ENCODE assay signal across 11 cellular contexts in genomic region chr2:9230051-9230802, GRCh38. TPM values are rescaled to one million over a fixed set of nuclear protein-coding genes. Genes with fewer than 3 reads are reported as not detected.
DNase-seq lines count a peak whose midpoint lies in the region; ATAC-seq and TF ChIP-seq lines count a peak whose summit lies in the region.
"Had no signal": no experiment of that assay in that cellular context is flagged by ENCODE, and none has a peak within 500 bp of the region (broad histone marks: within the 10 kb centered on the region; RNA-seq: fewer than 3 reads in every experiment).

No MANE protein-coding gene starts in this region.

- H3K79me1 ChIP-seq in mesendoderm (ENCODE audit: low read length), result peaks cover 9% of the 10 kb centered on the region

- H3K9ac ChIP-seq in PC-3 (ENCODE audit: low read length), result no peak overlapping the region
- H3K9ac ChIP-seq in mesendoderm (ENCODE audit: low read length), result no peak overlapping the region
- H3K9ac ChIP-seq: parathyroid adenoma had no signal

- H3K4me1 ChIP-seq in PC-3 (ENCODE audit: insufficient read depth, low read length) (peaks cover 67% of the 10 kb centered on the region), esophagus muscularis mucosa (peaks cover 86 to 98% (median 94%) of the 10 kb centered on the region in 4 donors), mesendoderm (ENCODE audit: control insufficient read depth, low read depth, low read length) (peaks cover 16% of the 10 kb centered on the region)

- H2BK15ac ChIP-seq in mesendoderm (replicated peaks; ENCODE audit: low read depth), result no peak overlapping the region

- no peak overlapping the region for H3K4ac ChIP-seq in mesendoderm (ENCODE audit: low read depth, low read length)

- TF ChIP-seq CTCF in AG04450 (IDR thresholded peaks at IDR 0.05; ENCODE audit: low read depth, low read length) (peak; percentile 36), PC-3 (conservative IDR thresholded peaks at IDR 0.05; ENCODE audit: low read depth, low read length) (no peak), esophagus muscularis mucosa (IDR thresholded peaks at IDR 0.05) (no peak), nephron progenitor cell (IDR thresholded peaks at IDR 0.05) (no peak)

- peaks cover 97% of the 10 kb centered on the region for H3K4me1 Mint-ChIP-seq in nephron progenitor cell

- H4K8ac ChIP-seq in mesendoderm (ENCODE audit: low read depth, low read length), result no peak overlapping the region

- CTCF ChIA-PET in AG04450 (lab: Charles Lee) (no interaction called here), PC-3 (lab: Charles Lee) (no interaction called here)

- ATAC-seq in PC-3, result no peak

- no peak for TF ChIP-seq EP300 in esophagus muscularis mucosa (IDR thresholded peaks at IDR 0.05)

- no peak overlapping the region for H2BK5ac ChIP-seq in mesendoderm (ENCODE audit: low read length)

- H3K27me3 Mint-ChIP-seq in nephron progenitor cell (ENCODE audit: low read depth, poor library complexity), result no peaks in the 10 kb centered on the region

- peak overlapping the region; percentile 26 for H3K4me3 Mint-ChIP-seq in nephron progenitor cell

- H3K4me2 ChIP-seq in PC-3 (ENCODE audit: low read length) (0 out of 2 replicates have a peak overlapping the region, but pooled peaks have one; percentile 2), mesendoderm (ENCODE audit: low read length) (no peak overlapping the region)

- H3K4me3 ChIP-seq in AG04450 (ENCODE audit: low read depth, low read length) (no peak overlapping the region), PC-3 (ENCODE audit: low read length) (no peak overlapping the region), esophagus muscularis mucosa (no peak overlapping the region), mesendoderm (ENCODE audit: low read length) (no peak overlapping the region)

- H3K9me3 Mint-ChIP-seq in nephron progenitor cell, result no peaks in the 10 kb centered on the region

- H3K79me2 ChIP-seq in PC-3 (ENCODE audit: low read length), result peaks cover 92% of the 10 kb centered on the region
- peaks cover 4% of the 10 kb centered on the region for H3K79me2 ChIP-seq in mesendoderm (ENCODE audit: control insufficient read depth, insufficient read depth, low read length)

- H3K27me3 ChIP-seq in AG04450 (ENCODE audit: control insufficient read depth, insufficient read depth, low read length) (no peaks in the 10 kb centered on the region), PC-3 (ENCODE audit: low read length) (no peaks in the 10 kb centered on the region), esophagus muscularis mucosa (no peaks in the 10 kb centered on the region), mesendoderm (ENCODE audit: insufficient read depth, low read length, poor library complexity) (no peaks in the 10 kb centered on the region)

- H3K9me3 ChIP-seq in AG04450 (ENCODE audit: control insufficient read depth, insufficient read depth, low read length), result no peaks in the 10 kb centered on the region
- no peaks in the 10 kb centered on the region for H3K9me3 ChIP-seq in PC-3 (ENCODE audit: low read length)
- no peaks in the 10 kb centered on the region for H3K9me3 ChIP-seq in esophagus muscularis mucosa

- TF ChIP-seq POLR2A in esophagus muscularis mucosa (IDR thresholded peaks at IDR 0.05; ENCODE audit: low read depth), result no peak

- H3K27ac ChIP-seq in AG04450 (ENCODE audit: low read depth, low read length) (peak overlapping the region; percentile 52), PC-3 (ENCODE audit: low read length) (0 out of 2 replicates have a peak overlapping the region, but pooled peaks have one; percentile 7), esophagus muscularis mucosa (replicated peaks in 1 of 4) (peak overlapping the region in 3 of 4 donors; percentile 4 to 41 (median 37)), mesendoderm (ENCODE audit: low read depth, low read length) (no peak overlapping the region)

- H2AFZ ChIP-seq in PC-3 (ENCODE audit: low read length), result no peak overlapping the region
- H2AFZ ChIP-seq: parathyroid adenoma had no signal

- peaks cover 1% of the 10 kb centered on the region for H3F3A ChIP-seq in PC-3 (ENCODE audit: low read length, unreplicated experiment)

- no peak overlapping the region for H3K18ac ChIP-seq in mesendoderm (ENCODE audit: low read length)

- no peak overlapping the region for H2AK5ac ChIP-seq in mesendoderm (ENCODE audit: low read length)

- intact Hi-C loops in PC-3 (cut with micrococcal nuclease) (no loop called here), esophagus muscularis mucosa (cut with DNase I) (no loop called here)

- 68% methylated on average over 9 of the region's 9 CpGs for WGBS in esophagus muscularis mucosa
- WGBS in mesendoderm (ENCODE audit: extremely low coverage, insufficient coverage, low lambda C conversion rate), result no CpG with 5 or more reads among the region's 9 CpGs

- H3K36me3 Mint-ChIP-seq in nephron progenitor cell (ENCODE audit: low read depth), result no peaks in the 10 kb centered on the region

- H3K27ac Mint-ChIP-seq in nephron progenitor cell, result no peak overlapping the region

- no peaks in the 10 kb centered on the region for H3K9me2 ChIP-seq in PC-3 (replicated peaks; ENCODE audit: low read length)

- no peak overlapping the region for H2BK120ac ChIP-seq in mesendoderm (ENCODE audit: low read depth, low read length)

- H3K36me3 ChIP-seq in PC-3 (ENCODE audit: low read depth, low read length), result 0 out of 2 replicates have a peak, but pooled peaks cover 5% of the 10 kb centered on the region
- H3K36me3 ChIP-seq in esophagus muscularis mucosa, result no peaks in the 10 kb centered on the region
- H3K36me3 ChIP-seq in mesendoderm (ENCODE audit: control insufficient read depth, insufficient read depth, low read length), result no peaks in the 10 kb centered on the region

- BruUV-seq in PC-3 (replicated peaks; lab: Mats Ljungman, UMichigan), result no TSS peak

- H4K20me1 ChIP-seq in PC-3 (ENCODE audit: low read length), result peaks cover 6% of the 10 kb centered on the region; the same call in 1 of the 2 replicates

- POLR2A ChIA-PET in AG04450 (lab: Yijun Ruan, JAX), result no interaction called here
- POLR2A ChIA-PET in PC-3 (lab: Charles Lee; ENCODE audit: unreplicated experiment), result no interaction called here

- no peak overlapping the region for H3K56ac ChIP-seq in mesendoderm (ENCODE audit: low read length)

- no peak for DNase-seq in AG04450 (ENCODE audit: low read depth, low spot score)
- DNase-seq in PC-3, result no peak
- DNase-seq in esophagus muscularis mucosa (ENCODE audit: extremely low spot score), result no peak
- DNase-seq in nephron progenitor cell, result no peak
- no peak for DNase-seq in NCI-H748 (lab: John Stamatoyannopoulos, UW; ENCODE audit: unreplicated experiment)
- no peak for DNase-seq in NCI-H2029 treated with DMSO at 0.1 percent for 48 hours (lab: John Stamatoyannopoulos, UW)
- DNase-seq in mesendoderm, result no peak
- DNase-seq in kidney glomerular epithelial cell (lab: John Stamatoyannopoulos, UW), result no peak
- DNase-seq: activated CD4-positive, alpha-beta T cell treated with anti-CD3 and anti-CD28 coated beads for 4 hours; activated naive CD4-positive, alpha-beta T cell treated with anti-CD3 and anti-CD28 coated beads, Interleukin-2, amount 50 U/mL, for 16 hours had no signal

- no peak overlapping the region for H3K23ac ChIP-seq in mesendoderm (ENCODE audit: low read length)

- no peak overlapping the region for H4K5ac ChIP-seq in mesendoderm (ENCODE audit: low read length)

RNA-seq across cellular contexts. Expression of gene ASAP2, which starts 23.6 kb away (rescaled TPM):
- 24.6 and 30.0 TPM in 2 replicates for polyA plus RNA-seq in AG04450 (2011; rRNA removed)
- polyA minus RNA-seq in AG04450 (2011; rRNA and poly(A)+ RNA removed), result 25.1 and 29.1 TPM in 2 replicates
- 25.2 and 34.5 TPM in 2 replicates for total RNA-seq in PC-3 (2014; rRNA removed)
- total RNA-seq in esophagus muscularis mucosa, result 10 to 100 TPM; 18.7 to 24.0 (median 21.3) TPM
- 3.8 TPM for polyA plus RNA-seq in mesendoderm (2013, experiment 1 of 2)
- polyA plus RNA-seq in mesendoderm (2013, experiment 2 of 2), result 4.6 TPM
